10 cellular contexts compared by ENCODE assay signal in genomic region chr10:28734940-28735759, GRCh38. TPM values are rescaled to one million over a fixed set of nuclear protein-coding genes. Genes with fewer than 3 reads are reported as not detected.
DNase-seq lines count a peak whose midpoint lies in the region; ATAC-seq, FAIRE-seq and TF ChIP-seq lines count a peak whose summit lies in the region.
"Had no signal": no experiment of that assay in that cellular context is flagged by ENCODE, and none has a peak within 500 bp of the region (broad histone marks: within the 10 kb centered on the region; RNA-seq: fewer than 3 reads in every experiment).

No MANE protein-coding gene starts in this region.

- no peak for FAIRE-seq in pancreas (lab: Jason Lieb, UNC)

- H3K9me3 ChIP-seq in pancreas (no peaks in the 10 kb centered on the region), left ventricle myocardium inferior (replicated peaks) (peaks cover 14% of the 10 kb centered on the region)

- no peak for TF ChIP-seq CTCF in pancreas (IDR thresholded peaks at IDR 0.05)
- TF ChIP-seq CTCF in left ventricle myocardium inferior (IDR thresholded peaks at IDR 0.05; ENCODE audit: borderline replicate concordance) = no peak

- H3K4me3 ChIP-seq in pancreas (no peak overlapping the region), left ventricle myocardium inferior (no peak overlapping the region)

- no peaks in the 10 kb centered on the region for H3K36me3 ChIP-seq in pancreas
- no peaks in the 10 kb centered on the region for H3K36me3 ChIP-seq in left ventricle myocardium inferior

- DNase-seq in GM04503 (ENCODE audit: low read depth) = peak; percentile 94
- DNase-seq in RPMI7951 (ENCODE audit: low read depth) = peak; percentile 100
- DNase-seq in pancreas = no peak
- no peak for DNase-seq in left ventricle myocardium inferior
- DNase-seq in CD1c-positive myeloid dendritic cell (ENCODE audit: extremely low spot score) = no peak
- DNase-seq: glutamatergic neuron, NCI-H2107 had no signal

- 64 to 71% methylated on average over 4 of the region's 4 CpGs for WGBS in pancreas, 2 donors

- intact Hi-C loops in pancreas (cut with DNase I) = no loop called here
- intact Hi-C loops in left ventricle myocardium inferior (cut with micrococcal nuclease) = no loop called here

- H3K27ac ChIP-seq in pancreas (no peak overlapping the region), left ventricle myocardium inferior (replicated peaks) (no peak overlapping the region)

- H3K27me3 ChIP-seq in pancreas (no peaks in the 10 kb centered on the region), left ventricle myocardium inferior (ENCODE audit: low read depth) (peaks cover 8% of the 10 kb centered on the region)

- no peaks in the 10 kb centered on the region for H3K4me1 ChIP-seq in pancreas
- H3K4me1 ChIP-seq in left ventricle myocardium inferior = no peaks in the 10 kb centered on the region

- ATAC-seq in esophagus mucosa = peak; percentile 89
- ATAC-seq in pancreas = peak in 3 of 4 donors; percentile 44 to 78 (median 68)
- no peak for ATAC-seq in GM19463 (IDR thresholded peaks at IDR 0.05; ENCODE audit: unreplicated experiment)
- no peak for ATAC-seq in HG02885 (IDR thresholded peaks at IDR 0.05; ENCODE audit: poor library complexity, unreplicated experiment)

RNA-seq across cellular contexts. Expression of gene BAMBI, which starts 57.8 kb away (rescaled TPM):
- 39.1 and 44.6 TPM in 2 replicates for total RNA-seq in RPMI7951 (2014; rRNA removed; shearing (Covaris generic))
- total RNA-seq in esophagus mucosa (6.5 TPM), pancreas (1 to 10 TPM; 2.3 to 7.9 (median 3.5) TPM), left ventricle myocardium inferior (15.4 TPM)
- 1 to 10 TPM; 3.7 to 7.6 TPM for polyA plus RNA-seq in pancreas

Comparison
In these comparisons a context has a peak if more than half of its experiments do, and no peak if none do; other contexts are left out.
1. DNase-seq: peak in GM04503 (single experiment) and RPMI7951 (single experiment); none in pancreas (0 of 6), left ventricle myocardium inferior (single experiment) and CD1c-positive myeloid dendritic cell (single experiment).
2. ATAC-seq: peak in esophagus mucosa (single experiment) and pancreas (3 of 4); none in GM19463 (single experiment) and HG02885 (single experiment).